Comparison of ENCODE assay signal across 19 cellular contexts in genomic region chr1:25355841-25356395, GRCh38. TPM values are rescaled to one million over a fixed set of nuclear protein-coding genes. Genes with fewer than 3 reads are reported as not detected.
DNase-seq lines count a peak whose midpoint lies in the region; ATAC-seq and TF ChIP-seq lines count a peak whose summit lies in the region.
"Had no signal": no experiment of that assay in that cellular context is flagged by ENCODE, and none has a peak within 500 bp of the region (broad histone marks: within the 10 kb centered on the region; RNA-seq: fewer than 3 reads in every experiment).

No MANE protein-coding gene starts in this region.

- no peak overlapping the region for H3K9ac ChIP-seq in IMR-90 (ENCODE audit: low read depth, low read length)

- no TSS peak for BruUV-seq in IMR-90 (replicated peaks; lab: Mats Ljungman, UMichigan)

- peaks cover 32% of the 10 kb centered on the region for H3K36me3 ChIP-seq in IMR-90 (ENCODE audit: control insufficient read depth, insufficient read depth, low read length)
- peaks cover 57% of the 10 kb centered on the region for H3K36me3 ChIP-seq in osteoblast (ENCODE audit: insufficient read depth, low read length)

- peaks cover 37% of the 10 kb centered on the region for H3K79me2 ChIP-seq in osteoblast (ENCODE audit: insufficient read depth, low read length)
- H3K79me2 ChIP-seq: hepatocyte had no signal

- H2AFZ ChIP-seq in IMR-90 (replicated peaks; ENCODE audit: low read length, poor library complexity) (no peak overlapping the region), osteoblast (ENCODE audit: low read length) (no peak overlapping the region)
- H2AFZ ChIP-seq: hepatocyte had no signal

- no peak overlapping the region for H2AK9ac ChIP-seq in IMR-90 (replicated peaks; ENCODE audit: low read depth, low read length, poor library complexity)

- H2AK5ac ChIP-seq in IMR-90 (ENCODE audit: low read depth, low read length): peak overlapping the region; percentile 94; the same call in 1 of the 2 replicates

- no peaks in the 10 kb centered on the region for H3K27me3 Mint-ChIP-seq in activated T-cell treated with anti-CD3 and anti-CD28 coated beads, Interleukin-2, amount 50 U/mL, for 24 hours
- H3K27me3 Mint-ChIP-seq in activated naive CD8-positive, alpha-beta T cell: no peaks in the 10 kb centered on the region

- TF ChIP-seq CTCF in IMR-90 (conservative IDR thresholded peaks at IDR 0.05; ENCODE audit: low read depth, low read length) (no peak), osteoblast (IDR thresholded peaks at IDR 0.05; ENCODE audit: extremely low read depth, low read depth, low read length) (no peak)

- peaks cover 16 to 53% of the 10 kb centered on the region in 2 experiments for H3K79me1 ChIP-seq in IMR-90 (ENCODE audit: low read depth in 1 of 2, low read length in 2 of 2)

- H3K23ac ChIP-seq in IMR-90 (ENCODE audit: low read depth, low read length): 0 out of 2 replicates have a peak overlapping the region, but pooled peaks have one; percentile 34

- H4K5ac ChIP-seq in IMR-90 (ENCODE audit: low read depth, low read length): no peak overlapping the region

- H3K4me3 ChIP-seq in IMR-90 (ENCODE audit: insufficient read depth, low read depth, low read length) (no peak overlapping the region), osteoblast (ENCODE audit: insufficient read depth, low read length) (no peak overlapping the region)
- H3K4me3 ChIP-seq: esophagus squamous epithelium, hepatocyte, thyroid gland had no signal

- no peak overlapping the region for H2BK15ac ChIP-seq in IMR-90 (ENCODE audit: low read depth, low read length)

- in situ Hi-C loops in IMR-90 (cut with MboI; ENCODE audit: low sequenced_read_pairs): no loop called here

- H3K4me3 Mint-ChIP-seq in activated T-cell treated with anti-CD3 and anti-CD28 coated beads, Interleukin-2, amount 50 U/mL, for 24 hours: no peak overlapping the region
- peak overlapping the region; percentile 40 for H3K4me3 Mint-ChIP-seq in activated naive CD8-positive, alpha-beta T cell
- H3K4me3 Mint-ChIP-seq: nephron, WTC11 had no signal

- WGBS in IMR-90 (ENCODE audit: extremely low coverage in 2 of 2, insufficient read length in 1 of 2), 2 experiments: 84% methylated on average over 2 of the region's 6 CpGs; no CpG with 5 or more reads in 1 of the 2 experiments

- H3K4me1 ChIP-seq in IMR-90 (ENCODE audit: control insufficient read depth, insufficient read depth, low read length) (peaks cover 5% of the 10 kb centered on the region), osteoblast (ENCODE audit: insufficient read depth, low read length) (peaks cover 28% of the 10 kb centered on the region)
- H3K4me1 ChIP-seq: thyroid gland had no signal

- H3K27me3 ChIP-seq in IMR-90 (ENCODE audit: control insufficient read depth, insufficient read depth, low read length) (no peaks in the 10 kb centered on the region), osteoblast (ENCODE audit: insufficient read depth, low read length) (no peaks in the 10 kb centered on the region)
- H3K27me3 ChIP-seq: esophagus squamous epithelium, hepatocyte, thyroid gland had no signal

- no peak overlapping the region for H3K27ac ChIP-seq in IMR-90 (ENCODE audit: insufficient read depth, low read length)
- H3K27ac ChIP-seq in osteoblast (ENCODE audit: low read depth, low read length): peak overlapping the region; percentile 29
- H3K27ac ChIP-seq: hepatocyte had no signal

- no peak overlapping the region for H3K56ac ChIP-seq in IMR-90 (ENCODE audit: extremely low read depth, insufficient read depth, low read length)

- dilution Hi-C loops in IMR-90 (cut with HindIII; ENCODE audit: low sequenced_read_pairs, unreplicated experiment): no loop called here

- POLR2A ChIA-PET in IMR-90 (lab: Charles Lee; ENCODE audit: unreplicated experiment): no interaction called here

- no peak overlapping the region for H2BK20ac ChIP-seq in IMR-90 (ENCODE audit: low read depth, low read length)

- no peak overlapping the region; the same call in 1 of the 2 replicates for H3K18ac ChIP-seq in IMR-90 (ENCODE audit: low read depth, low read length)

- H3K4me1 Mint-ChIP-seq in activated T-cell treated with anti-CD3 and anti-CD28 coated beads, Interleukin-2, amount 50 U/mL, for 24 hours (ENCODE audit: low read depth): peaks cover 28% of the 10 kb centered on the region
- peaks cover 33% of the 10 kb centered on the region for H3K4me1 Mint-ChIP-seq in activated naive CD8-positive, alpha-beta T cell (ENCODE audit: low read depth)
- H3K4me1 Mint-ChIP-seq: nephron, WTC11 had no signal

- no peak overlapping the region for H4K91ac ChIP-seq in IMR-90 (ENCODE audit: insufficient read depth, low read depth, low read length)

- H3K9me1 ChIP-seq in IMR-90 (ENCODE audit: insufficient read depth, low read length): peaks cover 11% of the 10 kb centered on the region

- peak overlapping the region; percentile 85 for H3K27ac Mint-ChIP-seq in activated T-cell treated with anti-CD3 and anti-CD28 coated beads, Interleukin-2, amount 50 U/mL, for 24 hours
- H3K27ac Mint-ChIP-seq in activated naive CD8-positive, alpha-beta T cell: peak overlapping the region; percentile 85
- H3K27ac Mint-ChIP-seq: nephron, WTC11 had no signal

- H3K4ac ChIP-seq in IMR-90 (ENCODE audit: low read depth, low read length): 0 out of 2 replicates have a peak overlapping the region, but pooled peaks have one; percentile 3

- H3K9me3 Mint-ChIP-seq in activated T-cell treated with anti-CD3 and anti-CD28 coated beads, Interleukin-2, amount 50 U/mL, for 24 hours: no peaks in the 10 kb centered on the region
- H3K9me3 Mint-ChIP-seq in activated naive CD8-positive, alpha-beta T cell (ENCODE audit: low read depth): no peaks in the 10 kb centered on the region
- H3K9me3 Mint-ChIP-seq: nephron, WTC11 had no signal

- peak overlapping the region; percentile 17 for H2BK5ac ChIP-seq in IMR-90 (ENCODE audit: low read depth, low read length, poor library complexity, severe bottlenecking)

- peaks cover 3% of the 10 kb centered on the region; the same call in 1 of the 2 replicates for H4K20me1 ChIP-seq in IMR-90 (ENCODE audit: insufficient read depth, low read length)
- H4K20me1 ChIP-seq in osteoblast (ENCODE audit: insufficient read depth, low read length): no peaks in the 10 kb centered on the region

- H2BK120ac ChIP-seq in IMR-90 (ENCODE audit: low read depth, low read length): no peak overlapping the region

- no peak overlapping the region for H3K14ac ChIP-seq in IMR-90 (replicated peaks; ENCODE audit: low read depth, low read length)

- intact Hi-C loops in IMR-90 (cut with micrococcal nuclease): no loop called here

- ATAC-seq in IMR-90 (ENCODE audit: low read depth) (no peak), GM21528 (IDR thresholded peaks at IDR 0.05; ENCODE audit: low FRiP score, unreplicated experiment) (no peak)
- ATAC-seq: left cardiac atrium, WTC11 had no signal

- H4K8ac ChIP-seq in IMR-90 (ENCODE audit: low read depth in 2 of 2, low read length in 2 of 2): no peak overlapping the region

- no peak overlapping the region for H3K4me2 ChIP-seq in IMR-90 (ENCODE audit: low read depth, low read length)
- no peak overlapping the region for H3K4me2 ChIP-seq in osteoblast (ENCODE audit: insufficient read depth, low read length)
- H3K4me2 ChIP-seq: hepatocyte had no signal

- no peak for TF ChIP-seq RAD21 in IMR-90 (IDR thresholded peaks at IDR 0.05; ENCODE audit: low read length)

- H3K36me3 Mint-ChIP-seq in activated T-cell treated with anti-CD3 and anti-CD28 coated beads, Interleukin-2, amount 50 U/mL, for 24 hours (ENCODE audit: low read depth): peaks cover 78% of the 10 kb centered on the region
- H3K36me3 Mint-ChIP-seq in activated naive CD8-positive, alpha-beta T cell: peaks cover 7% of the 10 kb centered on the region

- DNase-seq in activated T-cell treated with anti-CD3 and anti-CD28 coated beads, Interleukin-2, amount 50 U/mL, for 24 hours: no peak
- DNase-seq in activated T-cell treated with anti-CD3 and anti-CD28 coated beads, Interleukin-2, amount 50 U/mL, for 1 hour: no peak
- DNase-seq in IMR-90: no peak
- no peak for DNase-seq in osteoblast (ENCODE audit: insufficient read length, low spot score, missing footprints)
- no peak for DNase-seq in NCI-H82 (lab: John Stamatoyannopoulos, UW)
- DNase-seq in DMS153 treated with DMSO at 0.1 percent for 48 hours (lab: John Stamatoyannopoulos, UW; ENCODE audit: unreplicated experiment): no peak
- DNase-seq: ACHN, esophagus squamous epithelium, GF-D8, KG1, left cardiac atrium, NCI-H1436, NCI-H510A, thyroid gland had no signal

- CTCF ChIA-PET in IMR-90 (lab: Yijun Ruan, JAX): no interaction called here

- TF ChIP-seq POLR2A in IMR-90 (IDR thresholded peaks at IDR 0.05; ENCODE audit: low read depth, low read length): no peak

- H3K9me3 ChIP-seq in IMR-90 (ENCODE audit: control insufficient read depth, insufficient read depth, low read length) (no peaks in the 10 kb centered on the region), osteoblast (ENCODE audit: low read depth, low read length) (no peaks in the 10 kb centered on the region)
- H3K9me3 ChIP-seq: esophagus squamous epithelium, thyroid gland had no signal

TF ChIP-seq in IMR-90, 13 proteins besides CTCF, POLR2A, EP300 and RAD21:
- no peak for TF ChIP-seq MXI1 (IDR thresholded peaks at IDR 0.05; ENCODE audit: borderline replicate concordance, low read depth, low read length)
- TF ChIP-seq FOS (IDR thresholded peaks at IDR 0.05; ENCODE audit: low read depth, low read length): no peak
- TF ChIP-seq SMC3 (IDR thresholded peaks at IDR 0.05; ENCODE audit: low read depth, low read length): no peak
- no peak for TF ChIP-seq NFE2L2 (IDR thresholded peaks at IDR 0.05; ENCODE audit: low read depth, low read length)
- TF ChIP-seq CHD1 (IDR thresholded peaks at IDR 0.05; ENCODE audit: low read depth, low read length): no peak
- no peak for TF ChIP-seq CEBPB (IDR thresholded peaks at IDR 0.05; ENCODE audit: low read depth, low read length)
- TF ChIP-seq MAZ (IDR thresholded peaks at IDR 0.05; ENCODE audit: borderline replicate concordance, low read depth, low read length): no peak
- TF ChIP-seq MAFK (IDR thresholded peaks at IDR 0.05; ENCODE audit: low read depth, low read length): no peak
- no peak for TF ChIP-seq RCOR1 (IDR thresholded peaks at IDR 0.05; ENCODE audit: insufficient replicate concordance, low read length)

RNA-seq across cellular contexts. Expression of gene TMEM50A, which starts 17.8 kb away (rescaled TPM):
- total RNA-seq in IMR-90 (2012; rRNA removed) (48.4 and 101 TPM in 2 replicates), osteoblast (153 and 165 TPM in 2 replicates)
- 54.6 and 63.9 TPM in 2 replicates for polyA plus RNA-seq in IMR-90 (2012; rRNA removed)
- polyA plus RNA-seq in IMR-90 (2012; cell fraction: cytosol; rRNA removed): 23.0 and 27.0 TPM in 2 replicates
- polyA plus RNA-seq in IMR-90 (2012; cell fraction: nucleus; rRNA removed; ENCODE audit: low replicate concordance): 4.7 and 22.7 TPM in 2 replicates
